Comparison of ENCODE assay signal across 8 cellular contexts in genomic region chr2:162318280-162319222, GRCh38. TPM values are rescaled to one million over a fixed set of nuclear protein-coding genes. Genes with fewer than 3 reads are reported as not detected.
DNase-seq lines count a peak whose midpoint lies in the region; ATAC-seq, FAIRE-seq and TF ChIP-seq lines count a peak whose summit lies in the region.

Gene IFIH1 (minus strand): TSS chr2:162318684. CDS start chr2:162318307, 377 bp downstream.

- H3K27me3 ChIP-seq in ACC112 (ENCODE audit: insufficient read depth, low read length) = no peaks in the 10 kb centered on the region

- H3K27ac ChIP-seq in ACC112 (ENCODE audit: low read depth, low read length) = peak within 1 kb of the TSS; percentile 93
- H3K27ac ChIP-seq in kidney (ENCODE audit: low read depth in 2 of 2, low read length in 2 of 2) = peak within 1 kb of the TSS; percentile 88 to 95

- peak; percentile 54 for FAIRE-seq in kidney (lab: Jason Lieb, UNC)

- peaks cover 75% of the 10 kb centered on the region for H3K79me2 ChIP-seq in ACC112 (ENCODE audit: control insufficient read depth, insufficient read depth, low read length, unreplicated experiment)

- no peaks in the 10 kb centered on the region for H3K9me3 ChIP-seq in kidney (ENCODE audit: control insufficient read depth in 1 of 2, low read length in 2 of 2)

- peak within 1 kb of the TSS; percentile 97 for H3K4me3 ChIP-seq in ACC112 (ENCODE audit: low read depth, low read length)
- peak within 1 kb of the TSS; percentile 89 to 99 for H3K4me3 ChIP-seq in kidney (ENCODE audit: low read length in 2 of 2)

- peak within 1 kb of the TSS; percentile 62 for H2AFZ ChIP-seq in ACC112 (ENCODE audit: low read length, unreplicated experiment)

- intact Hi-C loops in kidney (cut with DNase I) = no loop called here

- ATAC-seq in GM18520 (IDR thresholded peaks at IDR 0.05; ENCODE audit: unreplicated experiment) (peak; percentile 86), HG03060 (IDR thresholded peaks at IDR 0.05; ENCODE audit: low read depth, unreplicated experiment) (peak; percentile 74)

- H3K36me3 ChIP-seq in ACC112 (ENCODE audit: insufficient read depth, low read length) = peaks cover 18% of the 10 kb centered on the region; the same call in 1 of the 2 replicates
- H3K36me3 ChIP-seq in kidney (ENCODE audit: control insufficient read depth in 1 of 2, insufficient read depth in 2 of 2, low read length in 2 of 2) = no peaks in the 10 kb centered on the region

- H3K9ac ChIP-seq in kidney (ENCODE audit: low read length in 2 of 2) = peak within 1 kb of the TSS; percentile 94 to 95

- DNase-seq in NCI-H2196 treated with DMSO at 0.1 percent for 48 hours (lab: John Stamatoyannopoulos, UW; ENCODE audit: unreplicated experiment) = peak; percentile 86
- peak; percentile 65 for DNase-seq in activated CD4-positive, alpha-beta T cell treated with anti-CD3 and anti-CD28 coated beads for 1 hour
- DNase-seq in cerebellum (ENCODE audit: low spot score) = peak; percentile 23
- DNase-seq in kidney = peak; percentile 88
- peak; percentile 84 for DNase-seq in stimulated activated CD4-positive, alpha-beta T cell treated with anti-CD3 and anti-CD28 coated beads, Interleukin-15, amount 100 ng/mL, for 24 hours

- TF ChIP-seq CTCF in kidney (IDR thresholded peaks at IDR 0.05; ENCODE audit: borderline replicate concordance, extremely low read depth, insufficient read depth) = peak; percentile 36

- H3K4me1 ChIP-seq in ACC112 (ENCODE audit: control insufficient read depth, insufficient read depth, low read length, unreplicated experiment) (peaks cover 39% of the 10 kb centered on the region), kidney (ENCODE audit: control insufficient read depth in 1 of 2, insufficient read depth in 1 of 2, low read depth in 1 of 2, low read length in 2 of 2) (peaks cover 7 to 13% of the 10 kb centered on the region in 2 donors)

RNA-seq across cellular contexts. Expression of gene IFIH1, which starts in this region (rescaled TPM):
- total RNA-seq in cerebellum (2.3 TPM), kidney (21.6 TPM)
- polyA plus RNA-seq in kidney (ENCODE audit: insufficient read depth, low read depth, low replicate concordance) = 11.3 TPM

Comparison
In these comparisons a context has a peak if more than half of its experiments do, and no peak if none do; other contexts are left out.
1. Peak in every context shown above with its lines: DNase-seq, ATAC-seq, H3K4me3 ChIP-seq and H3K27ac ChIP-seq.
2. DNase-seq: peak in every context shown above with its lines; median percentile 88 in kidney; 86 in NCI-H2196 treated with DMSO at 0.1 percent for 48 hours; 84 in stimulated activated CD4-positive, alpha-beta T cell treated with anti-CD3 and anti-CD28 coated beads, Interleukin-15, amount 100 ng/mL, for 24 hours; 65 in activated CD4-positive, alpha-beta T cell treated with anti-CD3 and anti-CD28 coated beads for 1 hour; 23 in cerebellum.